Comparison of ENCODE assay signal across 8 cellular contexts in genomic region chr6:25006565-25007001, GRCh38.
DNase-seq lines count a peak whose midpoint lies in the region; ATAC-seq, FAIRE-seq and TF ChIP-seq lines count a peak whose summit lies in the region.

No MANE protein-coding gene starts in this region.

- CTCF ChIA-PET in HepG2 (lab: Yijun Ruan, JAX; ENCODE audit: low intra/inter-chr PET ratio, low total read pairs) (no interaction called here), K562 (lab: Yijun Ruan, JAX; ENCODE audit: low intra/inter-chr PET ratio) (no interaction called here)

- POLR2A ChIA-PET in HepG2 (lab: Yijun Ruan, JAX) = no interaction called here
- POLR2A ChIA-PET in K562 (lab: Yijun Ruan, JAX) = interaction anchor here (0.7 kb wide), 1 partner anchor 254 kb away, joined by 3 read pairs; no protein-coding TSS in a partner anchor

- DNase-seq in HepG2 (ENCODE audit: low spot score) (no peak), NOMO-1 (lab: John Stamatoyannopoulos, UW; ENCODE audit: unreplicated experiment in 2 of 2) (peak; percentile 89 to 99), K562 (ENCODE audit: extremely low read depth in 1 of 4, low spot score in 3 of 4) (peak in 1 of 4 experiments; percentile 16), left kidney (ENCODE audit: low read depth, low spot score) (peak; percentile 14), BE2C (no peak), erythroblast (lab: John Stamatoyannopoulos, UW) (no peak)

- TF ChIP-seq RAD21 in liver (IDR thresholded peaks at IDR 0.05) = peak in 1 of 2 donors; percentile 36
- no peak for TF ChIP-seq RAD21 in HepG2 (CRISPR knock-in tag; IDR thresholded peaks at IDR 0.05)
- TF ChIP-seq RAD21 in K562 (CRISPR knock-in tag; conservative IDR thresholded peaks at IDR 0.05 in 1 of 2, IDR thresholded peaks at IDR 0.05 in 1 of 2) = no peak

- no peaks in the 10 kb centered on the region for H3K79me2 ChIP-seq in HepG2 (ENCODE audit: insufficient read depth, low read length)
- no peaks in the 10 kb centered on the region for H3K79me2 ChIP-seq in K562 (ENCODE audit: control insufficient read depth, insufficient read depth, low read length)

- BruUV-seq in HepG2 (replicated peaks; lab: Mats Ljungman, UMichigan) (no TSS peak), K562 (replicated peaks; lab: Mats Ljungman, UMichigan) (no TSS peak)

- no peaks in the 10 kb centered on the region for H4K20me1 ChIP-seq in HepG2 (ENCODE audit: insufficient read depth, low read length)
- H4K20me1 ChIP-seq in K562 (replicated peaks; ENCODE audit: control insufficient read depth, insufficient read depth, low read length) = no peaks in the 10 kb centered on the region

- H3K9me3 ChIP-seq in liver (ENCODE audit: control insufficient read depth in 4 of 4, low read length in 3 of 4) (no peaks in the 10 kb centered on the region), HepG2 (ENCODE audit: low read length) (no peaks in the 10 kb centered on the region), K562 (replicated peaks; ENCODE audit: control insufficient read depth, insufficient read depth, low read depth, low read length) (no peaks in the 10 kb centered on the region), thymus (ENCODE audit: control insufficient read depth) (no peaks in the 10 kb centered on the region), BE2C (no peaks in the 10 kb centered on the region)

- no peak for FAIRE-seq in HepG2 (lab: Jason Lieb, UNC)
- FAIRE-seq in K562 (lab: Jason Lieb, UNC) = no peak

- H3K9ac ChIP-seq in liver (ENCODE audit: low read depth in 1 of 2, low read length in 2 of 2) (no peak overlapping the region), HepG2 (ENCODE audit: insufficient read depth, low read depth, low read length) (no peak overlapping the region), K562 (ENCODE audit: insufficient read depth in 1 of 2, low read depth in 2 of 2, low read length in 2 of 2) (no peak overlapping the region)

- no peaks in the 10 kb centered on the region for H3K9me1 ChIP-seq in K562 (ENCODE audit: control insufficient read depth, insufficient read depth, low read length)

- in situ Hi-C loops in HepG2 (cut with HindIII; ENCODE audit: extremely low pct_ligation_motif_present, low pct_unique_long_range_greater_than_20kb) (no loop called here), K562 (cut with MboI) (no loop called here)

- intact Hi-C loops in HepG2 (cut with micrococcal nuclease; ENCODE audit: unreplicated experiment) = no loop called here
- intact Hi-C loops in K562 (cut with micrococcal nuclease) = no loop called here

- no peaks in the 10 kb centered on the region for H3K36me3 ChIP-seq in liver (ENCODE audit: control insufficient read depth in 4 of 4, insufficient read depth in 3 of 4, low read depth in 1 of 4, low read length in 3 of 4)
- no peaks in the 10 kb centered on the region for H3K36me3 ChIP-seq in HepG2 (replicated peaks in 1 of 2; ENCODE audit: control insufficient read depth in 1 of 2, insufficient read depth in 2 of 2, low read length in 2 of 2)
- no peaks in the 10 kb centered on the region for H3K36me3 ChIP-seq in K562 (ENCODE audit: control insufficient read depth, insufficient read depth, low read length)
- H3K36me3 ChIP-seq in thymus (ENCODE audit: control insufficient read depth, insufficient read depth) = no peaks in the 10 kb centered on the region
- H3K36me3 ChIP-seq in BE2C = no peaks in the 10 kb centered on the region

- H3K4me1 ChIP-seq in liver (ENCODE audit: control insufficient read depth in 4 of 4, insufficient read depth in 4 of 4, low read length in 3 of 4) (peaks cover 0 to 4% (median 0%) of the 10 kb centered on the region in 4 donors), HepG2 (ENCODE audit: insufficient read depth, low read length) (no peaks in the 10 kb centered on the region), K562 (replicated peaks in 1 of 2; ENCODE audit: control insufficient read depth in 2 of 2, insufficient read depth in 2 of 2, low read length in 2 of 2) (no peaks in the 10 kb centered on the region; a peak in 1 of 5 replicates), thymus (ENCODE audit: control insufficient read depth, insufficient read depth, low read length) (peaks cover 32% of the 10 kb centered on the region), BE2C (no peaks in the 10 kb centered on the region)

- no peak overlapping the region for H3K4me3 ChIP-seq in liver (ENCODE audit: low read depth in 1 of 3, low read length in 3 of 3)
- no peak overlapping the region for H3K4me3 ChIP-seq in HepG2 (replicated peaks in 1 of 3; ENCODE audit: insufficient read depth in 1 of 3, low read depth in 2 of 3, low read length in 3 of 3)
- H3K4me3 ChIP-seq in K562 = no peak overlapping the region
- H3K4me3 ChIP-seq in thymus (ENCODE audit: low read length) = no peak overlapping the region
- no peak overlapping the region for H3K4me3 ChIP-seq in BE2C (ENCODE audit: low read depth, low read length)

- H3K27me3 ChIP-seq in liver (ENCODE audit: control insufficient read depth in 4 of 4, insufficient read depth in 4 of 4, low read length in 3 of 4) (peaks cover 0 to 2% (median 0%) of the 10 kb centered on the region in 4 donors), HepG2 (ENCODE audit: control insufficient read depth in 1 of 2, insufficient read depth in 2 of 2, low read length in 2 of 2) (peaks cover 0 to 9% of the 10 kb centered on the region in 2 experiments; a peak in 1 of 5 replicates), K562 (ENCODE audit: control insufficient read depth in 2 of 2, insufficient read depth in 2 of 2, low read length in 2 of 2) (peaks cover 2 to 9% of the 10 kb centered on the region in 2 experiments), thymus (ENCODE audit: control insufficient read depth, insufficient read depth) (no peaks in the 10 kb centered on the region), BE2C (no peaks in the 10 kb centered on the region)

- 18% methylated on average over 3 of the region's 3 CpGs for WGBS in liver
- WGBS in HepG2 (ENCODE audit: low lambda C conversion rate) = 16% methylated on average over 3 of the region's 3 CpGs
- 0% methylated on average over 3 of the region's 3 CpGs for WGBS in K562 (ENCODE audit: insufficient coverage, low coverage, missing lambda C conversion rate)
- 9% methylated on average over 3 of the region's 3 CpGs for WGBS in thymus

- H3K4me2 ChIP-seq in HepG2 (ENCODE audit: low read depth, low read length) (no peak overlapping the region), K562 (ENCODE audit: insufficient read depth, low read length) (peak overlapping the region; percentile 6; the same call in 1 of the 2 replicates)

- no peak for TF ChIP-seq POLR2A in HepG2 (IDR thresholded peaks at IDR 0.05; ENCODE audit: insufficient read depth in 1 of 2, low read depth in 2 of 2, low read length in 2 of 2)
- no peak for TF ChIP-seq POLR2A in K562 (conservative IDR thresholded peaks at IDR 0.05)
- no peak for TF ChIP-seq POLR2A in erythroblast (IDR thresholded peaks at IDR 0.05; ENCODE audit: low read length)

- TF ChIP-seq EP300 in HepG2 (IDR thresholded peaks at IDR 0.05; ENCODE audit: low read depth in 2 of 2, low read length in 2 of 2) (no peak), HepG2 (CRISPR knock-in tag; IDR thresholded peaks at IDR 0.05; ENCODE audit: borderline replicate concordance) (no peak), K562 (IDR thresholded peaks at IDR 0.05; ENCODE audit: low read length) (no peak)

- no peak for ATAC-seq in HepG2
- ATAC-seq in K562 = peak; percentile 21; the same call in 1 of the 3 replicates

- H3K27ac ChIP-seq in liver (ENCODE audit: low read depth in 1 of 2, low read length in 2 of 2) (peak overlapping the region; percentile 61 to 68), HepG2 (ENCODE audit: extremely low read length, insufficient read depth, low read length) (no peak overlapping the region), K562 (ENCODE audit: extremely low read depth, low read depth, low read length) (no peak overlapping the region), thymus (ENCODE audit: low read depth) (peak overlapping the region; percentile 88)

- H2AFZ ChIP-seq in HepG2 (ENCODE audit: low read length) (no peak overlapping the region), K562 (ENCODE audit: low read depth, low read length) (peak overlapping the region; percentile 23; the same call in 1 of the 2 replicates)

- no peak for TF ChIP-seq CTCF in liver (IDR thresholded peaks at IDR 0.05; ENCODE audit: low read depth, low read length, missing input control)
- TF ChIP-seq CTCF in HepG2 (CRISPR knock-in tag; IDR thresholded peaks at IDR 0.05) = no peak
- no peak for TF ChIP-seq CTCF in K562 (IDR thresholded peaks at IDR 0.05 in 2 of 3, conservative IDR thresholded peaks at IDR 0.05 in 1 of 3; ENCODE audit: insufficient read depth in 2 of 3, low read depth in 1 of 3, low read length in 3 of 3)
- TF ChIP-seq CTCF in BE2C (IDR thresholded peaks at IDR 0.05; ENCODE audit: low read depth, low read length) = no peak

TF ChIP-seq in HepG2, 621 proteins besides CTCF, POLR2A, EP300 and RAD21 (continues in another document):
- no peak for TF ChIP-seq STAT5B (CRISPR knock-in tag; IDR thresholded peaks at IDR 0.05)
- no peak for TF ChIP-seq ZFP1 (CRISPR knock-in tag; IDR thresholded peaks at IDR 0.05)
- TF ChIP-seq RXRB (CRISPR knock-in tag; IDR thresholded peaks at IDR 0.05; ENCODE audit: borderline replicate concordance) = no peak
- TF ChIP-seq ZMYM3 (CRISPR knock-in tag; IDR thresholded peaks at IDR 0.05) = no peak
- no peak for TF ChIP-seq NRL (CRISPR knock-in tag; IDR thresholded peaks at IDR 0.05; ENCODE audit: borderline replicate concordance)
- no peak for TF ChIP-seq ZFP82 (CRISPR knock-in tag; IDR thresholded peaks at IDR 0.05; ENCODE audit: borderline replicate concordance)
- TF ChIP-seq NR0B2 (CRISPR knock-in tag; IDR thresholded peaks at IDR 0.05) = no peak

Comparison
In these comparisons a context has a peak if more than half of its experiments do, and no peak if none do; other contexts are left out.
1. H3K27ac ChIP-seq: peak in liver (2 of 2) and thymus (single experiment); none in HepG2 (single experiment) and K562 (single experiment).
2. DNase-seq: peak in NOMO-1 (2 of 2) and left kidney (single experiment); none in HepG2 (single experiment), BE2C (single experiment) and erythroblast (0 of 2).